Comparison of ENCODE assay signal across 1 cellular context in the genomic region with DNA sequence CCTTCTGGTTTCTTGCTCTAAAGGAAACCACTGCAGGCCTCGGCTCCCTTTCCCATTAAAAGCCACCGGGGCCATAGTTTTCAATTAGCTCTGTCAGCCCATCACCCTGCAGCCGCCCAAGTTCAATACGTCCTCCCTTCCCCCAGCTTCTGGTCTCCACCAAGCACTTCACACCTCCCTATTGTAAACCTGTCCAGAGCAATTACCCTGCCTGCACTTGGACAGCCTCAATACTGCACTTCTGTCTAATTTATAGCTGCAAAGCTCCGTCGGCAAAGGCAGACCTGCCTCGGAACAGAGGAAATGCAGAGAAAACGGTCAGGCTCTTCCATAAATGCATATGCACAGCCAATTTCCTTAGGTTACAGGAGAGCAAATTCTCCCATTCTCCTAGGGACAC.
TF ChIP-seq lines count a peak whose summit lies in the region.

No MANE protein-coding gene starts in this region.

TF ChIP-seq in HEK293, 187 proteins besides CTCF, POLR2A, EP300 and RAD21 (continued from another document):
- TF ChIP-seq, protein P1, sequence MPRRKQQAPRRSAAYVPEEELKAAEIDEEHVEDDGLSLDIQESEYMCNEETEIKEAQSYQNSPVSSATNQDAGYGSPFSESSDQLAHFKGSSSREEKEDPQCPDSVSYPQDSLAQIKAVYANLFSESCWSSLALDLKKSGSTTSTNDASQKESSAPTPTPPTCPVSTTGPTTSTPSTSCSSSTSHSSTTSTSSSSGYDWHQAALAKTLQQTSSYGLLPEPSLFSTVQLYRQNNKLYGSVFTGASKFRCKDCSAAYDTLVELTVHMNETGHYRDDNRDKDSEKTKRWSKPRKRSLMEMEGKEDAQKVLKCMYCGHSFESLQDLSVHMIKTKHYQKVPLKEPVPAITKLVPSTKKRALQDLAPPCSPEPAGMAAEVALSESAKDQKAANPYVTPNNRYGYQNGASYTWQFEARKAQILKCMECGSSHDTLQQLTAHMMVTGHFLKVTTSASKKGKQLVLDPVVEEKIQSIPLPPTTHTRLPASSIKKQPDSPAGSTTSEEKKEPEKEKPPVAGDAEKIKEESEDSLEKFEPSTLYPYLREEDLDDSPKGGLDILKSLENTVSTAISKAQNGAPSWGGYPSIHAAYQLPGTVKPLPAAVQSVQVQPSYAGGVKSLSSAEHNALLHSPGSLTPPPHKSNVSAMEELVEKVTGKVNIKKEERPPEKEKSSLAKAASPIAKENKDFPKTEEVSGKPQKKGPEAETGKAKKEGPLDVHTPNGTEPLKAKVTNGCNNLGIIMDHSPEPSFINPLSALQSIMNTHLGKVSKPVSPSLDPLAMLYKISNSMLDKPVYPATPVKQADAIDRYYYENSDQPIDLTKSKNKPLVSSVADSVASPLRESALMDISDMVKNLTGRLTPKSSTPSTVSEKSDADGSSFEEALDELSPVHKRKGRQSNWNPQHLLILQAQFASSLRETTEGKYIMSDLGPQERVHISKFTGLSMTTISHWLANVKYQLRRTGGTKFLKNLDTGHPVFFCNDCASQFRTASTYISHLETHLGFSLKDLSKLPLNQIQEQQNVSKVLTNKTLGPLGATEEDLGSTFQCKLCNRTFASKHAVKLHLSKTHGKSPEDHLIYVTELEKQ (tag by site-specific recombination; IDR thresholded peaks at IDR 0.05; ENCODE audit: borderline replicate concordance) = no peak
- no peak for TF ChIP-seq ZNF174 (tag by site-specific recombination; IDR thresholded peaks at IDR 0.05)
TF ChIP-seq in HEK293: peak in this region for 2.
